In the genomic region with DNA sequence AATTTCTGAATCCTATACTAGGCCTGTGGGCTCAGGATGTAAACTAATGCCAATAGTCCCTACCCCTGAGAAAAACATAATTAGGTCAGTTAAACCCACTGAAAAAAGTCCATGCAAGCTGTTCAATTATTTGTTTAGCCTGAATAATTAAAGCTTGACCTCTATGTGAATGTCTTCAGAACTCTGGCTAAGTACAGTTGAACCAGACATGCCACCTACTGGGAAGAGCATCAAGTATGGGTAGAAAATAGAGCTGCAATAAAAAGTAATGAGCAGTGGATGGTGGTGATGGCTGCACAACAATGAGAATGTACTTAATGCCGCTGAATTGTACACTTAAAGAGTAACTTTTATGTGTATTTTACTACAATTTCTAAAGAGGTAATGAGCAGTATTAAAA, we compare ENCODE assay signal across 13 cellular contexts. TPM values are rescaled to one million over a fixed set of nuclear protein-coding genes. Genes with fewer than 3 reads are reported as not detected.
DNase-seq lines count a peak whose midpoint lies in the region; ATAC-seq, FAIRE-seq and TF ChIP-seq lines count a peak whose summit lies in the region.
"Had no signal": no experiment of that assay in that cellular context is flagged by ENCODE, and none has a peak within 500 bp of the region (broad histone marks: within the 10 kb centered on the region; RNA-seq: fewer than 3 reads in every experiment).

No MANE protein-coding gene starts in this region.

- H3K36me3 Mint-ChIP-seq in activated naive CD8-positive, alpha-beta T cell treated with anti-CD3 and anti-CD28 coated beads for 36 hours: peaks cover 18% of the 10 kb centered on the region

- no peaks in the 10 kb centered on the region for H3K27me3 ChIP-seq in GM12878 (replicated peaks in 1 of 2; ENCODE audit: control insufficient read depth in 2 of 2, insufficient read depth in 2 of 2, low read length in 1 of 2)
- H3K27me3 ChIP-seq in pancreas: no peaks in the 10 kb centered on the region
- H3K27me3 ChIP-seq: Peyer's patch, suprapubic skin had no signal

- WGBS in GM12878 (ENCODE audit: insufficient coverage, insufficient replicate concordance, low lambda C conversion rate, missing lambda C conversion rate): 91% methylated on average over 1 of the region's 1 CpG
- WGBS in pancreas, 2 donors: 68 to 83% methylated on average over 1 of the region's 1 CpG

- no peaks in the 10 kb centered on the region for H3K27me3 Mint-ChIP-seq in activated naive CD8-positive, alpha-beta T cell treated with anti-CD3 and anti-CD28 coated beads for 36 hours

- TF ChIP-seq EP300 in GM12878 (IDR thresholded peaks at IDR 0.05; ENCODE audit: borderline replicate concordance in 1 of 2, control insufficient read depth in 1 of 2, low read depth in 2 of 2, low read length in 2 of 2): no peak

- no peak overlapping the region for H3K4me3 Mint-ChIP-seq in activated naive CD8-positive, alpha-beta T cell treated with anti-CD3 and anti-CD28 coated beads for 36 hours

- peaks cover 4% of the 10 kb centered on the region for H3K4me1 Mint-ChIP-seq in activated naive CD8-positive, alpha-beta T cell treated with anti-CD3 and anti-CD28 coated beads for 36 hours

- TF ChIP-seq POLR2A in GM12878 (IDR thresholded peaks at IDR 0.05; ENCODE audit: low read depth, low read length): no peak

- intact Hi-C loops in GM12878 (cut with micrococcal nuclease; ENCODE audit: unreplicated experiment): no loop called here
- intact Hi-C loops in pancreas (cut with DNase I): no loop called here

- no peak overlapping the region for H3K4me2 ChIP-seq in GM12878 (ENCODE audit: control insufficient read depth, insufficient read depth)

- no peaks in the 10 kb centered on the region for H3K4me1 ChIP-seq in GM12878 (ENCODE audit: control insufficient read depth, insufficient read depth, low read length)
- peaks cover 13 to 30% (median 28%) of the 10 kb centered on the region in 3 donors for H3K4me1 ChIP-seq in pancreas

- POLR2A ChIA-PET in GM12878 (lab: Charles Lee): no interaction called here

- no peaks in the 10 kb centered on the region for H3K79me2 ChIP-seq in GM12878 (ENCODE audit: control insufficient read depth, insufficient read depth, low read length)

- H2AFZ ChIP-seq in GM12878 (ENCODE audit: control insufficient read depth, low read depth, low read length): no peak overlapping the region

- SMC1A ChIA-PET in GM12878 (lab: Charles Lee; ENCODE audit: uncharacterized antibody, unreplicated experiment): interaction anchor here (1.3 kb wide), 1 partner anchor 14 kb away, joined by 3 read pairs; no protein-coding TSS in a partner anchor

- no peak overlapping the region for H3K4me3 ChIP-seq in GM12878
- H3K4me3 ChIP-seq in pancreas: no peak overlapping the region
- H3K4me3 ChIP-seq: Peyer's patch, skin epidermis, suprapubic skin had no signal

- TF ChIP-seq CTCF in GM12878 (IDR thresholded peaks at IDR 0.05 in 2 of 3, conservative IDR thresholded peaks at IDR 0.05 in 1 of 3; ENCODE audit: control insufficient read depth in 2 of 3, extremely low read depth in 1 of 3, insufficient read depth in 1 of 3, low read depth in 3 of 3, low read length in 3 of 3) (no peak), pancreas (IDR thresholded peaks at IDR 0.05) (no peak)

- RAD21 ChIA-PET in GM12878 (lab: Charles Lee; ENCODE audit: unreplicated experiment): no interaction called here

- H3K27ac ChIP-seq in GM12878 (ENCODE audit: control insufficient read depth, insufficient read depth) (no peak overlapping the region), pancreas (no peak overlapping the region)
- H3K27ac ChIP-seq: Peyer's patch, skin epidermis, suprapubic skin had no signal

- H3K36me3 ChIP-seq in GM12878 (ENCODE audit: control insufficient read depth in 2 of 2, insufficient read depth in 2 of 2, low read length in 1 of 2): no peaks in the 10 kb centered on the region
- no peaks in the 10 kb centered on the region for H3K36me3 ChIP-seq in pancreas
- H3K36me3 ChIP-seq: Peyer's patch, suprapubic skin had no signal

- FAIRE-seq in GM12878 (lab: Jason Lieb, UNC) (no peak), pancreas (lab: Jason Lieb, UNC) (no peak)

- H3K9me3 ChIP-seq in GM12878 (replicated peaks; ENCODE audit: control insufficient read depth, insufficient read depth, low read length): no peaks in the 10 kb centered on the region
- H3K9me3 ChIP-seq in pancreas: no peaks in the 10 kb centered on the region
- H3K9me3 ChIP-seq: Peyer's patch, suprapubic skin had no signal

- no peaks in the 10 kb centered on the region for H3K9me3 Mint-ChIP-seq in activated naive CD8-positive, alpha-beta T cell treated with anti-CD3 and anti-CD28 coated beads for 36 hours

- no peaks in the 10 kb centered on the region for H4K20me1 ChIP-seq in GM12878 (ENCODE audit: control insufficient read depth, insufficient read depth)

- no peak overlapping the region for H3K27ac Mint-ChIP-seq in activated naive CD8-positive, alpha-beta T cell treated with anti-CD3 and anti-CD28 coated beads for 36 hours

- H3K9ac ChIP-seq in GM12878 (ENCODE audit: control insufficient read depth, insufficient read depth, low read length): no peak overlapping the region

- DNase-seq in NCI-H2227 treated with DMSO at 0.1 percent for 48 hours (lab: John Stamatoyannopoulos, UW): peak; percentile 22
- DNase-seq in GM12878 (ENCODE audit: low read depth, low spot score): no peak
- no peak for DNase-seq in pancreas
- no peak for DNase-seq in activated naive CD8-positive, alpha-beta T cell treated with anti-CD3 and anti-CD28 coated beads for 36 hours
- no peak for DNase-seq in NCI-H2029 treated with DMSO at 0.1 percent for 48 hours (lab: John Stamatoyannopoulos, UW)
- no peak for DNase-seq in T1000 (lab: John Stamatoyannopoulos, UW)
- DNase-seq: activated CD8-positive, alpha-beta memory T cell treated with anti-CD3 and anti-CD28 coated beads, Interleukin-2, amount 50 U/mL, for 48 hours; cortex of kidney; NCI-H1105 treated with DMSO at 0.1 percent for 48 hours; Peyer's patch had no signal

- ATAC-seq in GM18861 (IDR thresholded peaks at IDR 0.05; ENCODE audit: unreplicated experiment) (peak; percentile 52), GM12878 (peak; percentile 41; the same call in 1 of the 3 replicates), pancreas (peak; percentile 65 to 84 (median 76))

- in situ Hi-C loops in GM12878 (cut with MboI): no loop called here

- no TSS peak for BruUV-seq in GM12878 (replicated peaks; lab: Mats Ljungman, UMichigan)

- CTCF ChIA-PET in GM12878 (lab: Yijun Ruan, JAX): interaction anchor here (0.6 to 2.2 kb wide), 4 partner anchors 9 to 73 kb away, joined by 3 to 6 read pairs (median 4); no protein-coding TSS in a partner anchor

- no peak for TF ChIP-seq RAD21 in GM12878 (IDR thresholded peaks at IDR 0.05; ENCODE audit: insufficient read depth, low read depth, low read length)

TF ChIP-seq in GM12878, 131 proteins besides CTCF, POLR2A, EP300 and RAD21 (continues in another document):
- TF ChIP-seq, protein P1, sequence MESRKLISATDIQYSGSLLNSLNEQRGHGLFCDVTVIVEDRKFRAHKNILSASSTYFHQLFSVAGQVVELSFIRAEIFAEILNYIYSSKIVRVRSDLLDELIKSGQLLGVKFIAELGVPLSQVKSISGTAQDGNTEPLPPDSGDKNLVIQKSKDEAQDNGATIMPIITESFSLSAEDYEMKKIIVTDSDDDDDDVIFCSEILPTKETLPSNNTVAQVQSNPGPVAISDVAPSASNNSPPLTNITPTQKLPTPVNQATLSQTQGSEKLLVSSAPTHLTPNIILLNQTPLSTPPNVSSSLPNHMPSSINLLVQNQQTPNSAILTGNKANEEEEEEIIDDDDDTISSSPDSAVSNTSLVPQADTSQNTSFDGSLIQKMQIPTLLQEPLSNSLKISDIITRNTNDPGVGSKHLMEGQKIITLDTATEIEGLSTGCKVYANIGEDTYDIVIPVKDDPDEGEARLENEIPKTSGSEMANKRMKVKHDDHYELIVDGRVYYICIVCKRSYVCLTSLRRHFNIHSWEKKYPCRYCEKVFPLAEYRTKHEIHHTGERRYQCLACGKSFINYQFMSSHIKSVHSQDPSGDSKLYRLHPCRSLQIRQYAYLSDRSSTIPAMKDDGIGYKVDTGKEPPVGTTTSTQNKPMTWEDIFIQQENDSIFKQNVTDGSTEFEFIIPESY (IDR thresholded peaks at IDR 0.05): no peak
- TF ChIP-seq SMAD1 (IDR thresholded peaks at IDR 0.05; ENCODE audit: low read depth, partially characterized antibody) (no peak), IRF4 (IDR thresholded peaks at IDR 0.05; ENCODE audit: low read depth, low read length) (no peak)
- TF ChIP-seq, protein P2, sequence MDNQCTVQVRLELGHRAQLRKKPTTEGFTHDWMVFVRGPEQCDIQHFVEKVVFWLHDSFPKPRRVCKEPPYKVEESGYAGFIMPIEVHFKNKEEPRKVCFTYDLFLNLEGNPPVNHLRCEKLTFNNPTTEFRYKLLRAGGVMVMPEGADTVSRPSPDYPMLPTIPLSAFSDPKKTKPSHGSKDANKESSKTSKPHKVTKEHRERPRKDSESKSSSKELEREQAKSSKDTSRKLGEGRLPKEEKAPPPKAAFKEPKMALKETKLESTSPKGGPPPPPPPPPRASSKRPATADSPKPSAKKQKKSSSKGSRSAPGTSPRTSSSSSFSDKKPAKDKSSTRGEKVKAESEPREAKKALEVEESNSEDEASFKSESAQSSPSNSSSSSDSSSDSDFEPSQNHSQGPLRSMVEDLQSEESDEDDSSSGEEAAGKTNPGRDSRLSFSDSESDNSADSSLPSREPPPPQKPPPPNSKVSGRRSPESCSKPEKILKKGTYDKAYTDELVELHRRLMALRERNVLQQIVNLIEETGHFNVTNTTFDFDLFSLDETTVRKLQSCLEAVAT (IDR thresholded peaks at IDR 0.05): no peak

RNA-seq across cellular contexts. Expression of a gene that starts 23.6 kb away (rescaled TPM):
- 16.0 and 16.6 TPM in 2 replicates for total RNA-seq in GM12878 (2013; cell fraction: nucleolus; rRNA removed)
- total RNA-seq in GM12878 (2014; rRNA removed) (3.7 and 3.8 TPM in 2 replicates), GM12878 (2014; rRNA removed; fragmentation: Illumina TruSeq; extraction: Trizol) (2.9 and 3.5 TPM in 2 replicates), GM12878 (2021) (2.2 and 2.3 TPM in 2 replicates), pancreas (1 to 10 TPM; 3.7 to 9.2 (median 6.7) TPM)
- 0.88 TPM for polyA plus RNA-seq in GM12878 (2011; ENCODE audit: low read depth)
- polyA plus RNA-seq in GM12878 (2011; rRNA removed) (7.8 and 9.3 TPM in 2 replicates), GM12878 (2014; fragmentation: Illumina TruSeq; extraction: Trizol) (3.1 and 3.7 TPM in 2 replicates), GM12878 (2014; fragmentation: Nextera tagmentation; extraction: Ambion mirVana) (1 to 10 TPM; 1.2 to 1.3 TPM), GM12878 (2014; rRNA removed) (2.2 and 2.7 TPM in 2 replicates), GM12878 (2016; fragmentation: Nextera tagmentation; extraction: Ambion mirVana) (1 to 10 TPM; 1.8 to 1.9 TPM), pancreas (10 to 100 TPM; 10.0 to 10.1 TPM)
- 4.1 and 4.6 TPM in 2 replicates for polyA plus RNA-seq in GM12878 (2011; cell fraction: cytosol; rRNA removed)
- polyA plus RNA-seq in GM12878 (2011; cell fraction: nucleus; rRNA removed): 5.6 and 5.7 TPM in 2 replicates
- polyA plus RNA-seq in GM12878 (2012): 1.6 and 2.3 TPM in 2 replicates
- polyA minus RNA-seq in GM12878 (2011; rRNA and poly(A)+ RNA removed): 9.3 and 9.9 TPM in 2 replicates
- 2.9 and 3.3 TPM in 2 replicates for polyA minus RNA-seq in GM12878 (2011; cell fraction: cytosol; rRNA and poly(A)+ RNA removed)
- 4.6 and 7.3 TPM in 2 replicates for polyA minus RNA-seq in GM12878 (2011; cell fraction: nucleus; rRNA and poly(A)+ RNA removed)
- 1 to 10 TPM; 6.2 to 6.5 TPM for total RNA-seq in activated naive CD8-positive, alpha-beta T cell treated with anti-CD3 and anti-CD28 coated beads for 36 hours
